1 cellular context compared by ENCODE assay signal in genomic region chr11:111236355-111236754, GRCh38.
TF ChIP-seq lines count a peak whose summit lies in the region.

No MANE protein-coding gene starts in this region.

TF ChIP-seq in IMR-90, 13 proteins besides CTCF, POLR2A, EP300 and RAD21:
- TF ChIP-seq MAFK (IDR thresholded peaks at IDR 0.05; ENCODE audit: low read depth, low read length) (no peak), BHLHE40 (IDR thresholded peaks at IDR 0.05; ENCODE audit: low read depth, low read length) (no peak), USF2 (IDR thresholded peaks at IDR 0.05; ENCODE audit: low read depth, low read length) (no peak), CEBPB (IDR thresholded peaks at IDR 0.05; ENCODE audit: low read depth, low read length) (no peak), SMC3 (IDR thresholded peaks at IDR 0.05; ENCODE audit: low read depth, low read length) (no peak), CHD1 (IDR thresholded peaks at IDR 0.05; ENCODE audit: low read depth, low read length) (no peak), NFE2L2 (IDR thresholded peaks at IDR 0.05; ENCODE audit: low read depth, low read length) (no peak), FOS (IDR thresholded peaks at IDR 0.05; ENCODE audit: low read depth, low read length) (no peak), ELK1 (IDR thresholded peaks at IDR 0.05; ENCODE audit: borderline replicate concordance, low read depth, low read length) (no peak), MAZ (IDR thresholded peaks at IDR 0.05; ENCODE audit: borderline replicate concordance, low read depth, low read length) (no peak), RCOR1 (IDR thresholded peaks at IDR 0.05; ENCODE audit: insufficient replicate concordance, low read length) (no peak)
TF ChIP-seq in IMR-90: peak in this region for 0.
